3 cellular contexts compared by ENCODE assay signal in the genomic region with DNA sequence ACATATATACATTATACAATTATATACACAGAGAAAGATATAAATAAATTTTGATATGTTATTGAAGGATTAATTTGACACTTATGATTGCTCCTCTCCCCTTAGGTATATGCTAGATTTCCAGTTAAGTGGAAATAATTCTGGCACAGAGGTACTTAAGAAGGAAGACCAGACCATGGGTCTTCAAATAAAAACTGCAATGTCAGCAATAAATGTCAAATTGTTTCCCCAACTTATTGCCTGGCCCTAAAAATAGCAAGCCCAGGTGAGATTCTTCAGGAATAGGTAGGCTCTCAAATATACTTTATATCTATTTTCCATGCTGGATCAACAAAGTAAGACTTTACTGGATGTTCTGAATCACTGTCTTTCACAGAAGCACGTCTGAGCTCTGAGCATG.
TF ChIP-seq lines count a peak whose summit lies in the region.

No MANE protein-coding gene starts in this region.

TF ChIP-seq in HepG2, 621 proteins besides CTCF, POLR2A, EP300 and RAD21:
- TF ChIP-seq MAFF (IDR thresholded peaks at IDR 0.05; ENCODE audit: low read depth, low read length) (peak; percentile 99), MAFK (conservative IDR thresholded peaks at IDR 0.05 in 1 of 2, IDR thresholded peaks at IDR 0.05 in 1 of 2; ENCODE audit: low read length in 2 of 2) (peak; percentile 98 to 99), FOXM1 (CRISPR knock-in tag; IDR thresholded peaks at IDR 0.05) (no peak)

TF ChIP-seq in IMR-90, 13 proteins besides CTCF, POLR2A, EP300 and RAD21:
- no peak for TF ChIP-seq CEBPB (IDR thresholded peaks at IDR 0.05; ENCODE audit: low read depth, low read length)
- TF ChIP-seq ELK1 (IDR thresholded peaks at IDR 0.05; ENCODE audit: borderline replicate concordance, low read depth, low read length) = no peak
- TF ChIP-seq MAFK (IDR thresholded peaks at IDR 0.05; ENCODE audit: low read depth, low read length) = peak; percentile 99
- TF ChIP-seq NFE2L2 (IDR thresholded peaks at IDR 0.05; ENCODE audit: low read depth, low read length) = no peak
- no peak for TF ChIP-seq MXI1 (IDR thresholded peaks at IDR 0.05; ENCODE audit: borderline replicate concordance, low read depth, low read length)
- no peak for TF ChIP-seq BHLHE40 (IDR thresholded peaks at IDR 0.05; ENCODE audit: low read depth, low read length)
- no peak for TF ChIP-seq SMC3 (IDR thresholded peaks at IDR 0.05; ENCODE audit: low read depth, low read length)

TF ChIP-seq in H1, 55 proteins besides CTCF, POLR2A, EP300 and RAD21:
- TF ChIP-seq SIN3A (conservative IDR thresholded peaks at IDR 0.05 in 1 of 2, IDR thresholded peaks at IDR 0.05 in 1 of 2; ENCODE audit: low read depth in 1 of 2, low read length in 2 of 2) (no peak), MAFK (IDR thresholded peaks at IDR 0.05; ENCODE audit: low read depth, low read length) (peak; percentile 99)
TF ChIP-seq in H1: peak in this region for 1.
